Comparison of ENCODE assay signal across 8 cellular contexts in genomic region chr17:49217651-49218413, GRCh38. TPM values are rescaled to one million over a fixed set of nuclear protein-coding genes. Genes with fewer than 3 reads are reported as not detected.
DNase-seq lines count a peak whose midpoint lies in the region; ATAC-seq lines count a peak whose summit lies in the region.

No MANE protein-coding gene starts in this region.

- intact Hi-C loops in Right ventricle myocardium inferior (cut with DNase I): loop anchor here (2.0 kb wide), 1 partner anchor 25 kb away; no protein-coding TSS in a partner anchor

- peak; percentile 43 for DNase-seq in activated CD4-positive, alpha-beta T cell treated with anti-CD3 and anti-CD28 coated beads for 1 hour
- DNase-seq in Right ventricle myocardium inferior (ENCODE audit: missing footprints): peak; percentile 87
- DNase-seq in stimulated activated effector memory CD8-positive, alpha-beta T cell treated with anti-CD3 and anti-CD28 coated beads, Interleukin-12 subunit alpha, Interleukin-12 subunit beta, amount 100 ng/mL, for 72 hours (ENCODE audit: low spot score in 2 of 2): peak in 1 of 2 donors; percentile 79
- no peak for DNase-seq in NCI-H2196 (lab: John Stamatoyannopoulos, UW; ENCODE audit: unreplicated experiment)
- DNase-seq in NCI-H524 treated with DMSO at 0.1 percent for 48 hours (lab: John Stamatoyannopoulos, UW): no peak

- peak overlapping the region; percentile 71 for H3K4me3 Mint-ChIP-seq in stimulated activated effector memory CD8-positive, alpha-beta T cell treated with anti-CD3 and anti-CD28 coated beads, Interleukin-12 subunit alpha, Interleukin-12 subunit beta, amount 100 ng/mL, for 72 hours

- peaks cover 85% of the 10 kb centered on the region for H3K4me1 Mint-ChIP-seq in stimulated activated effector memory CD8-positive, alpha-beta T cell treated with anti-CD3 and anti-CD28 coated beads, Interleukin-12 subunit alpha, Interleukin-12 subunit beta, amount 100 ng/mL, for 72 hours

- H3K9me3 Mint-ChIP-seq in stimulated activated effector memory CD8-positive, alpha-beta T cell treated with anti-CD3 and anti-CD28 coated beads, Interleukin-12 subunit alpha, Interleukin-12 subunit beta, amount 100 ng/mL, for 72 hours: no peaks in the 10 kb centered on the region

- H3K27ac Mint-ChIP-seq in stimulated activated effector memory CD8-positive, alpha-beta T cell treated with anti-CD3 and anti-CD28 coated beads, Interleukin-12 subunit alpha, Interleukin-12 subunit beta, amount 100 ng/mL, for 72 hours: peak overlapping the region; percentile 90

- peaks cover 93% of the 10 kb centered on the region for H3K36me3 Mint-ChIP-seq in stimulated activated effector memory CD8-positive, alpha-beta T cell treated with anti-CD3 and anti-CD28 coated beads, Interleukin-12 subunit alpha, Interleukin-12 subunit beta, amount 100 ng/mL, for 72 hours

- ATAC-seq in GM18519 (IDR thresholded peaks at IDR 0.05; ENCODE audit: low FRiP score, unreplicated experiment) (peak; percentile 34), HG03039 (IDR thresholded peaks at IDR 0.05; ENCODE audit: unreplicated experiment) (peak; percentile 41), Right ventricle myocardium inferior (peak; percentile 66), HG03139 (IDR thresholded peaks at IDR 0.05; ENCODE audit: unreplicated experiment) (no peak)
- peak; percentile 81 for ATAC-seq in stimulated activated effector memory CD8-positive, alpha-beta T cell treated with anti-CD3 and anti-CD28 coated beads, Interleukin-12 subunit alpha, Interleukin-12 subunit beta, amount 100 ng/mL, for 72 hours

RNA-seq across cellular contexts. Expression of gene ABI3, which starts 7.3 kb away (rescaled TPM):
- total RNA-seq in Right ventricle myocardium inferior: 6.3 TPM

RNA-seq across cellular contexts. Expression of gene GNGT2, which starts 7.5 kb away (rescaled TPM):
- total RNA-seq in Right ventricle myocardium inferior: 2.5 TPM

RNA-seq across cellular contexts. Expression of gene PHOSPHO1, which starts 12.8 kb away (rescaled TPM):
- total RNA-seq in Right ventricle myocardium inferior: 0.78 TPM

Comparison
In these comparisons a context has a peak if more than half of its experiments do, and no peak if none do; other contexts are left out.
1. DNase-seq: peak in activated CD4-positive, alpha-beta T cell treated with anti-CD3 and anti-CD28 coated beads for 1 hour (single experiment) and Right ventricle myocardium inferior (single experiment); none in NCI-H2196 (single experiment) and NCI-H524 treated with DMSO at 0.1 percent for 48 hours (single experiment).